Comparison of ENCODE assay signal across 1 cellular context in genomic region chr3:110886514-110886913, GRCh38.
TF ChIP-seq lines count a peak whose summit lies in the region.

No MANE protein-coding gene starts in this region.

TF ChIP-seq in GM23338, 12 proteins besides CTCF, POLR2A, EP300 and RAD21 (continued from another document):
- TF ChIP-seq ZNF462 (CRISPR knock-in tag; IDR thresholded peaks at IDR 0.05) (no peak), STAT1 (IDR thresholded peaks at IDR 0.05; ENCODE audit: unreplicated experiment) (no peak), CREB1 (CRISPR knock-in tag; IDR thresholded peaks at IDR 0.05; ENCODE audit: low read depth) (no peak), REST (IDR thresholded peaks at IDR 0.05; ENCODE audit: unreplicated experiment) (no peak), JUNB (IDR thresholded peaks at IDR 0.05; ENCODE audit: unreplicated experiment) (no peak), EZH2 (IDR thresholded peaks at IDR 0.05; ENCODE audit: low read depth, unreplicated experiment) (no peak), POLR2AphosphoS5 (IDR thresholded peaks at IDR 0.05; ENCODE audit: low read depth) (no peak), ZNF114 (CRISPR knock-in tag; IDR thresholded peaks at IDR 0.05) (no peak)
- TF ChIP-seq, protein P1, sequence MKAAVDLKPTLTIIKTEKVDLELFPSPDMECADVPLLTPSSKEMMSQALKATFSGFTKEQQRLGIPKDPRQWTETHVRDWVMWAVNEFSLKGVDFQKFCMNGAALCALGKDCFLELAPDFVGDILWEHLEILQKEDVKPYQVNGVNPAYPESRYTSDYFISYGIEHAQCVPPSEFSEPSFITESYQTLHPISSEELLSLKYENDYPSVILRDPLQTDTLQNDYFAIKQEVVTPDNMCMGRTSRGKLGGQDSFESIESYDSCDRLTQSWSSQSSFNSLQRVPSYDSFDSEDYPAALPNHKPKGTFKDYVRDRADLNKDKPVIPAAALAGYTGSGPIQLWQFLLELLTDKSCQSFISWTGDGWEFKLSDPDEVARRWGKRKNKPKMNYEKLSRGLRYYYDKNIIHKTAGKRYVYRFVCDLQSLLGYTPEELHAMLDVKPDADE (IDR thresholded peaks at IDR 0.05): no peak
